8 cellular contexts compared by ENCODE assay signal in genomic region chr19:13880059-13880672, GRCh38. TPM values are rescaled to one million over a fixed set of nuclear protein-coding genes. Genes with fewer than 3 reads are reported as not detected.
DNase-seq lines count a peak whose midpoint lies in the region; ATAC-seq and TF ChIP-seq lines count a peak whose summit lies in the region.

No MANE protein-coding gene starts in this region.

- peak overlapping the region; percentile 90 for H3K27ac Mint-ChIP-seq in activated T-cell treated with anti-CD3 and anti-CD28 coated beads, Interleukin-2, amount 50 U/mL, for 24 hours

- H3K9me3 ChIP-seq in PC-3 (ENCODE audit: low read length) (no peaks in the 10 kb centered on the region), esophagus (ENCODE audit: control insufficient read depth in 2 of 2, insufficient read depth in 1 of 2, low read depth in 1 of 2, low read length in 1 of 2) (no peaks in the 10 kb centered on the region), muscle layer of duodenum (ENCODE audit: control insufficient read depth in 1 of 2, low read length in 2 of 2) (no peaks in the 10 kb centered on the region)

- H3K27me3 ChIP-seq in PC-3 (ENCODE audit: low read length), result no peaks in the 10 kb centered on the region
- no peaks in the 10 kb centered on the region for H3K27me3 ChIP-seq in esophagus (ENCODE audit: control insufficient read depth in 1 of 2, insufficient read depth in 2 of 2, low read length in 2 of 2)
- H3K27me3 ChIP-seq in muscle layer of duodenum (ENCODE audit: low read depth, low read length), result no peaks in the 10 kb centered on the region

- WGBS in esophagus, 2 donors, result 1 to 2% methylated on average over 30 of the region's 30 CpGs

- CTCF ChIA-PET in PC-3 (lab: Charles Lee), result no interaction called here

- H3K36me3 Mint-ChIP-seq in activated T-cell treated with anti-CD3 and anti-CD28 coated beads, Interleukin-2, amount 50 U/mL, for 24 hours (ENCODE audit: low read depth), result no peaks in the 10 kb centered on the region

- H2AFZ ChIP-seq in PC-3 (ENCODE audit: low read length), result peak overlapping the region; percentile 89

- no peaks in the 10 kb centered on the region for H3K9me3 Mint-ChIP-seq in activated T-cell treated with anti-CD3 and anti-CD28 coated beads, Interleukin-2, amount 50 U/mL, for 24 hours

- no peaks in the 10 kb centered on the region for H3K79me2 ChIP-seq in PC-3 (ENCODE audit: low read length)

- H3K27me3 Mint-ChIP-seq in activated T-cell treated with anti-CD3 and anti-CD28 coated beads, Interleukin-2, amount 50 U/mL, for 24 hours, result no peaks in the 10 kb centered on the region

- ATAC-seq in GM21619 (IDR thresholded peaks at IDR 0.05; ENCODE audit: unreplicated experiment) (peak; percentile 80), PC-3 (peak; percentile 89)

- in situ Hi-C loops in KBM-7 (cut with MboI; ENCODE audit: low pct_unique_long_range_greater_than_20kb, low sequenced_read_pairs), result loop anchor here (25.0 kb wide), 1 partner anchor 182 kb away; the partner anchor contains the start of genes MISP3 and PALM3

- peak; percentile 99 for TF ChIP-seq CTCF in PC-3 (conservative IDR thresholded peaks at IDR 0.05; ENCODE audit: low read depth, low read length)

- no peaks in the 10 kb centered on the region for H3K9me2 ChIP-seq in PC-3 (replicated peaks; ENCODE audit: low read length)

- H3K9ac ChIP-seq in PC-3 (ENCODE audit: low read length), result peak overlapping the region; percentile 60

- POLR2A ChIA-PET in PC-3 (lab: Charles Lee; ENCODE audit: unreplicated experiment), result no interaction called here

- H3K27ac ChIP-seq in PC-3 (ENCODE audit: low read length) (peak overlapping the region; percentile 62), esophagus (ENCODE audit: low read depth in 2 of 2, low read length in 1 of 2) (peak overlapping the region; percentile 88 to 94), muscle layer of duodenum (ENCODE audit: low read length) (peak overlapping the region; percentile 65)

- intact Hi-C loops in PC-3 (cut with micrococcal nuclease), result loop anchor here (1.0 to 2.0 kb wide), 4 partner anchors 27 to 194 kb away; partner anchors contain the start of genes BRME1, CC2D1A and DCAF15

- BruUV-seq in PC-3 (replicated peaks; lab: Mats Ljungman, UMichigan), result no TSS peak

- H3K4me3 ChIP-seq in PC-3 (ENCODE audit: low read length) (peak overlapping the region; percentile 54), esophagus (ENCODE audit: low read depth in 1 of 2, low read length in 2 of 2) (no peak overlapping the region), muscle layer of duodenum (ENCODE audit: low read depth in 1 of 2, low read length in 2 of 2) (peak overlapping the region; percentile 26 to 39)

- DNase-seq in DMS153 treated with DMSO at 0.1 percent for 48 hours (lab: John Stamatoyannopoulos, UW; ENCODE audit: unreplicated experiment), result peak; percentile 86
- peak; percentile 98 for DNase-seq in KBM-7
- DNase-seq in PC-3, result peak; percentile 99
- peak; percentile 100 for DNase-seq in activated T-cell treated with anti-CD3 and anti-CD28 coated beads, Interleukin-2, amount 50 U/mL, for 24 hours
- peak; percentile 97 for DNase-seq in stimulated activated CD8-positive, alpha-beta memory T cell treated with anti-CD3 and anti-CD28 coated beads, Interleukin-7, amount 100 ng/mL, for 24 hours (ENCODE audit: low read depth)

- H3K4me1 Mint-ChIP-seq in activated T-cell treated with anti-CD3 and anti-CD28 coated beads, Interleukin-2, amount 50 U/mL, for 24 hours (ENCODE audit: low read depth), result peaks cover 36% of the 10 kb centered on the region

- no peaks in the 10 kb centered on the region for H3F3A ChIP-seq in PC-3 (ENCODE audit: low read length, unreplicated experiment)

- H3K4me1 ChIP-seq in PC-3 (ENCODE audit: insufficient read depth, low read length) (peaks cover 11% of the 10 kb centered on the region), esophagus (ENCODE audit: control insufficient read depth in 2 of 2, insufficient read depth in 2 of 2, low read length in 1 of 2) (peaks cover 15 to 27% of the 10 kb centered on the region in 2 donors), muscle layer of duodenum (ENCODE audit: control insufficient read depth in 1 of 2, insufficient read depth in 2 of 2, low read length in 2 of 2) (peaks cover 7 to 28% of the 10 kb centered on the region in 2 donors)

- peak overlapping the region; percentile 62 for H3K4me3 Mint-ChIP-seq in activated T-cell treated with anti-CD3 and anti-CD28 coated beads, Interleukin-2, amount 50 U/mL, for 24 hours

- H3K4me2 ChIP-seq in PC-3 (ENCODE audit: low read length), result peak overlapping the region; percentile 81

- H4K20me1 ChIP-seq in PC-3 (ENCODE audit: low read length), result no peaks in the 10 kb centered on the region

- H3K36me3 ChIP-seq in PC-3 (ENCODE audit: low read depth, low read length) (no peaks in the 10 kb centered on the region), esophagus (ENCODE audit: control insufficient read depth in 2 of 2, insufficient read depth in 2 of 2, low read length in 1 of 2) (no peaks in the 10 kb centered on the region), muscle layer of duodenum (ENCODE audit: control insufficient read depth in 1 of 2, insufficient read depth in 2 of 2, low read length in 2 of 2) (no peaks in the 10 kb centered on the region)

RNA-seq across cellular contexts. Expression of gene NANOS3, which starts 3.2 kb away (rescaled TPM):
- 1.7 TPM in 1 of 2 replicates, not detected in the other for total RNA-seq in PC-3 (2014; rRNA removed)
- not detected for polyA plus RNA-seq in esophagus

RNA-seq across cellular contexts. Expression of gene BRME1, which starts 25.8 kb away (rescaled TPM):
- 5.4 and 6.0 TPM in 2 replicates for total RNA-seq in PC-3 (2014; rRNA removed)
- 10 to 100 TPM in 1 of 2 donors, 1 to 10 TPM in 1; 7.5 to 13.0 TPM for polyA plus RNA-seq in esophagus

RNA-seq across cellular contexts. Expression of gene CC2D1A, which starts 25.8 kb away (rescaled TPM):
- total RNA-seq in PC-3 (2014; rRNA removed), result 67.7 and 102 TPM in 2 replicates
- 10 to 100 TPM; 34.0 to 58.9 TPM for polyA plus RNA-seq in esophagus

RNA-seq across cellular contexts. Expression of gene PODNL1, which starts 58.1 kb away (rescaled TPM):
- 0.92 TPM in 1 of 2 replicates, not detected in the other for total RNA-seq in PC-3 (2014; rRNA removed)
- polyA plus RNA-seq in esophagus, result 1 to 10 TPM; 3.9 to 5.3 TPM

Comparison
In these comparisons a context has a peak if more than half of its experiments do, and no peak if none do; other contexts are left out.
1. H3K4me3 ChIP-seq: peak in PC-3 (single experiment) and muscle layer of duodenum (2 of 2); none in esophagus (0 of 2).
2. Peak in every context shown above with its lines, with median percentiles within 50 percentile points of each other: DNase-seq and H3K27ac ChIP-seq.